In genomic region chr15:76973362-76973743, GRCh38 we compare ENCODE assay signal across 8 cellular contexts. TPM values are rescaled to one million over a fixed set of nuclear protein-coding genes. Genes with fewer than 3 reads are reported as not detected.
DNase-seq lines count a peak whose midpoint lies in the region; ATAC-seq and TF ChIP-seq lines count a peak whose summit lies in the region.

No MANE protein-coding gene starts in this region.

- no peak for ATAC-seq in GM19023 (IDR thresholded peaks at IDR 0.05; ENCODE audit: unreplicated experiment)

- TF ChIP-seq CTCF in fibroblast of villous mesenchyme (IDR thresholded peaks at IDR 0.05; ENCODE audit: insufficient read depth, low read depth, low read length): peak; percentile 48
- peak; percentile 72 for TF ChIP-seq CTCF in retinal pigment epithelial cell (conservative IDR thresholded peaks at IDR 0.05; ENCODE audit: low read depth, low read length)
- TF ChIP-seq CTCF in suprapubic skin (IDR thresholded peaks at IDR 0.05): peak in 1 of 2 donors; percentile 30

- H3K27me3 ChIP-seq in suprapubic skin: no peaks in the 10 kb centered on the region

- TF ChIP-seq POLR2A in suprapubic skin (IDR thresholded peaks at IDR 0.05): no peak

- no peak for TF ChIP-seq EP300 in suprapubic skin (IDR thresholded peaks at IDR 0.05)

- 40% methylated on average over 4 of the region's 4 CpGs for WGBS in suprapubic skin

- peaks cover 8% of the 10 kb centered on the region for H3K4me1 ChIP-seq in suprapubic skin

- H3K4me3 ChIP-seq in fibroblast of villous mesenchyme (ENCODE audit: low read depth, low read length) (no peak overlapping the region), retinal pigment epithelial cell (ENCODE audit: low read length) (no peak overlapping the region), suprapubic skin (no peak overlapping the region)

- no peaks in the 10 kb centered on the region for H3K9me3 ChIP-seq in suprapubic skin

- H3K27ac ChIP-seq in suprapubic skin: no peak overlapping the region

- DNase-seq in EL: peak; percentile 43
- peak; percentile 37 for DNase-seq in NCI-H146 treated with DMSO at 0.1 percent for 48 hours (lab: John Stamatoyannopoulos, UW; ENCODE audit: unreplicated experiment)
- DNase-seq in activated CD8-positive, alpha-beta memory T cell treated with anti-CD3 and anti-CD28 coated beads, Interleukin-2, amount 50 U/mL, for 48 hours: peak; percentile 85
- DNase-seq in fibroblast of villous mesenchyme (ENCODE audit: low read depth): peak; percentile 10
- DNase-seq in retinal pigment epithelial cell (ENCODE audit: low read depth): no peak
- no peak for DNase-seq in epidermal melanocyte (ENCODE audit: insufficient read length, low spot score)
- no peak for DNase-seq in suprapubic skin (ENCODE audit: low spot score in 2 of 2)

- no peaks in the 10 kb centered on the region for H3K36me3 ChIP-seq in suprapubic skin

RNA-seq across cellular contexts. Expression of gene PSTPIP1, which starts 21.6 kb away (rescaled TPM):
- not detected in 2 replicates for total RNA-seq in fibroblast of villous mesenchyme
- 1 to 10 TPM; 1.9 to 5.9 (median 2.6) TPM for total RNA-seq in suprapubic skin

RNA-seq across cellular contexts. Expression of gene RCN2, which starts 41.8 kb away (rescaled TPM):
- total RNA-seq in fibroblast of villous mesenchyme (61.8 and 72.1 TPM in 2 replicates), suprapubic skin (10 to 100 TPM; 18.3 to 33.1 (median 23.6) TPM)

Comparison
In these comparisons a context has a peak if more than half of its experiments do, and no peak if none do; other contexts are left out.
1. DNase-seq: peak in EL (single experiment), NCI-H146 treated with DMSO at 0.1 percent for 48 hours (single experiment), activated CD8-positive, alpha-beta memory T cell treated with anti-CD3 and anti-CD28 coated beads, Interleukin-2, amount 50 U/mL, for 48 hours (single experiment) and fibroblast of villous mesenchyme (single experiment); none in retinal pigment epithelial cell (single experiment), epidermal melanocyte (single experiment) and suprapubic skin (0 of 2).